6 cellular contexts compared by ENCODE assay signal in the genomic region with DNA sequence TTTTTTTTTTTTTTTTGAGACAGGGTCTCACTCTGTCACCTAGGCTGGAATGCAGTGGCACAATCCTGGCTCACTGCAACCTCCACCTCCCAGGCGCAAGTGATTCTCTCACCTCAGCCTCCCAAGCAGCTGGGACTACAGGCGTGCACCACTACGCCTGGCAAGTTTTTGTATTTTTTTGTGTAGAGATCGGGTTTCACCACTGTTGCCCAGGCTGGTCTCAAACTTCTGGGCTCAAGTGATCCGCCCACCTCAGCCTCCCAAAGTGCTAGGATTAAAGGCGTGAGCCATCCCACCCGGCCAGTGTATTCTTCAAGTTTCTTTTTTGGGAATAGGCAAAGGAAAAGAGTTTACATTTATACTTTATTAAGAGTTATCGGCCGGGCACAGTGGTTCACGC. TPM values are rescaled to one million over a fixed set of nuclear protein-coding genes. Genes with fewer than 3 reads are reported as not detected.
"Had no signal": no experiment of that assay in that cellular context is flagged by ENCODE, and none has a peak within 500 bp of the region (broad histone marks: within the 10 kb centered on the region; RNA-seq: fewer than 3 reads in every experiment).

No MANE protein-coding gene starts in this region.

RNA-seq across cellular contexts. Expression of a gene that starts 50.0 kb away (rescaled TPM):
- total RNA-seq: dermis blood vessel endothelial cell, dermis microvascular lymphatic vessel endothelial cell, endothelial cell of umbilical vein, foreskin keratinocyte, glomerular endothelial cell had no signal
- polyA plus RNA-seq: endothelial cell of umbilical vein, fibroblast of lung, foreskin keratinocyte had no signal
